In genomic region chr10:43188702-43189101, GRCh38 we compare ENCODE assay signal across 19 cellular contexts. TPM values are rescaled to one million over a fixed set of nuclear protein-coding genes. Genes with fewer than 3 reads are reported as not detected.
DNase-seq lines count a peak whose midpoint lies in the region; ATAC-seq, FAIRE-seq and TF ChIP-seq lines count a peak whose summit lies in the region.
"Had no signal": no experiment of that assay in that cellular context is flagged by ENCODE, and none has a peak within 500 bp of the region (broad histone marks: within the 10 kb centered on the region; RNA-seq: fewer than 3 reads in every experiment).

No MANE protein-coding gene starts in this region.

- DNase-seq in A549 (ENCODE audit: low read depth in 1 of 2, low spot score in 1 of 2) (no peak), AG09319 (ENCODE audit: extremely low read depth, low read depth) (peak; percentile 55), amniotic epithelial cell (ENCODE audit: low read depth) (peak; percentile 30), fibroblast of the conjunctiva (ENCODE audit: low read depth) (peak; percentile 88), mammary epithelial cell (no peak), anterior cingulate cortex (lab: John Stamatoyannopoulos, UW) (no peak), Karpas-422 (no peak), HCEC 1CT (no peak)
- DNase-seq: NCI-H1048; NCI-H146; NCI-H2081 treated with DMSO at 0.1 percent for 48 hours; NCI-H526; NK-92 treated with Interleukin-12 subunit alpha and Interleukin-12 subunit beta, amount 100 ng/mL, for 24 hours; OCI-M1; RPMI8226; SJCRH30 had no signal

- H3K9me3 ChIP-seq in A549 (no peaks in the 10 kb centered on the region), mammary epithelial cell (replicated peaks; ENCODE audit: insufficient read depth, low read length) (no peaks in the 10 kb centered on the region), Karpas-422 (ENCODE audit: low read length) (no peaks in the 10 kb centered on the region)
- H3K9me3 ChIP-seq: BLaER1 treated with 17β-estradiol and CSF1 and Interleukin-3, amounts not matched to agents 10 nM and 100 nM; HAP-1; SJCRH30 had no signal

- POLR2A ChIA-PET in A549 (lab: Yijun Ruan, JAX) = no interaction called here

- peaks cover 10% of the 10 kb centered on the region for H3K36me3 ChIP-seq in mammary epithelial cell (ENCODE audit: insufficient read depth, low read length)
- H3K36me3 ChIP-seq in Karpas-422 (ENCODE audit: insufficient read depth, low read length) = no peaks in the 10 kb centered on the region; the same call in 1 of the 2 replicates
- H3K36me3 ChIP-seq: SJCRH30 had no signal

- FAIRE-seq in A549 (lab: Jason Lieb, UNC) = peak; percentile 18
- FAIRE-seq: GM12878 had no signal

- TF ChIP-seq POLR2A in A549 (IDR thresholded peaks at IDR 0.05; ENCODE audit: low read length) = no peak

- H2AFZ ChIP-seq in mammary epithelial cell (ENCODE audit: low read depth, low read length) (no peak overlapping the region), Karpas-422 (ENCODE audit: low read length) (no peak overlapping the region)

- no peak overlapping the region for H3K27ac ChIP-seq in A549
- H3K27ac ChIP-seq in mammary epithelial cell (ENCODE audit: insufficient read depth, low read depth, low read length) = no peak overlapping the region
- no peak overlapping the region for H3K27ac ChIP-seq in Karpas-422 (ENCODE audit: low read length)
- H3K27ac ChIP-seq: BLaER1 treated with 17β-estradiol and CSF1 and Interleukin-3, amounts not matched to agents 10 nM and 100 nM; SJCRH30 had no signal

- intact Hi-C loops in mammary epithelial cell (cut with micrococcal nuclease) = no loop called here

- H3K4me2 ChIP-seq in A549 (no peak overlapping the region), mammary epithelial cell (ENCODE audit: insufficient read depth, low read depth, low read length) (no peak overlapping the region), Karpas-422 (ENCODE audit: low read depth, low read length, poor library complexity, severe bottlenecking) (no peak overlapping the region)
- H3K4me2 ChIP-seq: BLaER1 treated with 17β-estradiol and CSF1 and Interleukin-3, amounts not matched to agents 10 nM and 100 nM had no signal

- no peak for TF ChIP-seq EP300 in A549 (IDR thresholded peaks at IDR 0.05)

- H3K4me1 ChIP-seq in A549 (no peaks in the 10 kb centered on the region), mammary epithelial cell (ENCODE audit: insufficient read depth, low read length) (no peaks in the 10 kb centered on the region), Karpas-422 (ENCODE audit: low read length) (no peaks in the 10 kb centered on the region)
- H3K4me1 ChIP-seq: HAP-1, SJCRH30 had no signal

- H3K79me2 ChIP-seq in mammary epithelial cell (ENCODE audit: insufficient read depth, low read length) (no peaks in the 10 kb centered on the region), Karpas-422 (ENCODE audit: low read length) (no peaks in the 10 kb centered on the region)

- H3K9me2 ChIP-seq in Karpas-422 (replicated peaks; ENCODE audit: insufficient read depth, low read length) = no peaks in the 10 kb centered on the region

- 96% methylated on average over 1 of the region's 1 CpG for WGBS in A549 (ENCODE audit: missing lambda C conversion rate)
- WGBS in mammary epithelial cell (ENCODE audit: low coverage, missing lambda C conversion rate) = 92% methylated on average over 1 of the region's 1 CpG

- dilution Hi-C loops in mammary epithelial cell (cut with HindIII; ENCODE audit: low sequenced_read_pairs) = no loop called here

- CTCF ChIA-PET in A549 (lab: Yijun Ruan, JAX) = interaction anchor here (1.5 kb wide), 1 partner anchor 17 kb away, joined by 5 read pairs; no protein-coding TSS in a partner anchor
- CTCF ChIA-PET in mammary epithelial cell (lab: Charles Lee; ENCODE audit: low non-redundant PET) = no interaction called here

- in situ Hi-C loops in mammary epithelial cell (cut with MboI; ENCODE audit: low sequenced_read_pairs in 2 of 2) = no loop called here

- no peak for ATAC-seq in A549
- ATAC-seq: GM12878 had no signal

- H4K20me1 ChIP-seq in mammary epithelial cell (ENCODE audit: insufficient read depth, low read length) (no peaks in the 10 kb centered on the region), Karpas-422 (ENCODE audit: insufficient read depth, low read depth, low read length) (no peaks in the 10 kb centered on the region)

- H3K9ac ChIP-seq in mammary epithelial cell (ENCODE audit: insufficient read depth, low read length) (no peak overlapping the region), Karpas-422 (ENCODE audit: low read length) (no peak overlapping the region)
- H3K9ac ChIP-seq: BLaER1 treated with 17β-estradiol and CSF1 and Interleukin-3, amounts not matched to agents 10 nM and 100 nM had no signal

- no peak for TF ChIP-seq CTCF in A549 (IDR thresholded peaks at IDR 0.05)
- no peak for TF ChIP-seq CTCF in AG09319 (IDR thresholded peaks at IDR 0.05; ENCODE audit: low read depth, low read length)
- TF ChIP-seq CTCF in mammary epithelial cell (conservative IDR thresholded peaks at IDR 0.05 in 1 of 2, IDR thresholded peaks at IDR 0.05 in 1 of 2; ENCODE audit: extremely low read depth in 1 of 2, insufficient read depth in 1 of 2, low read depth in 1 of 2, low read length in 2 of 2) = no peak

- no peak for TF ChIP-seq RAD21 in A549 (conservative IDR thresholded peaks at IDR 0.05 in 1 of 2, IDR thresholded peaks at IDR 0.05 in 1 of 2)

- no TSS peak for BruUV-seq in mammary epithelial cell (replicated peaks; lab: Mats Ljungman, UMichigan)

- no peak overlapping the region for H3K4me3 ChIP-seq in A549
- no peak overlapping the region for H3K4me3 ChIP-seq in mammary epithelial cell (replicated peaks in 1 of 3; ENCODE audit: insufficient read depth in 1 of 3, low read depth in 2 of 3, low read length in 3 of 3)
- H3K4me3 ChIP-seq in Karpas-422 (ENCODE audit: low read length) = no peak overlapping the region
- H3K4me3 ChIP-seq: BLaER1 treated with 17β-estradiol and CSF1 and Interleukin-3, amounts not matched to agents 10 nM and 100 nM; GM12878; HAP-1; SJCRH30 had no signal

- no peaks in the 10 kb centered on the region for H3K27me3 ChIP-seq in mammary epithelial cell (ENCODE audit: insufficient read depth, low read length)
- no peaks in the 10 kb centered on the region for H3K27me3 ChIP-seq in Karpas-422 (ENCODE audit: low read length)
- H3K27me3 ChIP-seq: BLaER1 treated with 17β-estradiol and CSF1 and Interleukin-3, amounts not matched to agents 10 nM and 100 nM; SJCRH30 had no signal

TF ChIP-seq in A549, 52 proteins besides CTCF, POLR2A, EP300 and RAD21:
- no peak for TF ChIP-seq CBX2 (IDR thresholded peaks at IDR 0.05; ENCODE audit: borderline replicate concordance, low read depth)

RNA-seq across cellular contexts. Expression of gene CSGALNACT2, which starts 50.5 kb away (rescaled TPM):
- polyA plus RNA-seq in A549 (2011; rRNA removed) (24.1 and 29.9 TPM in 2 replicates), A549 (2017; fragmentation: RNase III; extraction: RNeasy Plus Mini Kit Qiagen cat#74134 plus additional on column Dnase treatment) (10.0 to 11.2 TPM (median 10.8 TPM) in 3 replicates), mammary epithelial cell (8.5 TPM)
- polyA plus RNA-seq in A549 (2012; cell fraction: cytosol; rRNA removed) = 5.3 and 5.4 TPM in 2 replicates
- 3.0 and 6.5 TPM in 2 replicates for polyA plus RNA-seq in A549 (2012; cell fraction: nucleus; rRNA removed)
- polyA minus RNA-seq in A549 (2011; rRNA and poly(A)+ RNA removed) = 9.7 and 11.2 TPM in 2 replicates
- total RNA-seq in mammary epithelial cell = 10 to 100 TPM; 13.8 to 24.5 TPM
- polyA minus RNA-seq in mammary epithelial cell = 12.6 TPM
- 8.3 and 9.2 TPM in 2 replicates for total RNA-seq in Karpas-422 (2014; rRNA removed; shearing (Covaris generic); ENCODE audit: low replicate concordance)

Comparison
In these comparisons a context has a peak if more than half of its experiments do, and no peak if none do; other contexts are left out.
1. DNase-seq: peak in AG09319 (single experiment), amniotic epithelial cell (single experiment) and fibroblast of the conjunctiva (single experiment); none in A549 (0 of 2), mammary epithelial cell (single experiment), anterior cingulate cortex (0 of 58), Karpas-422 (single experiment) and HCEC 1CT (single experiment).